ENCODE assay signal across 23 cellular contexts in the genomic region with DNA sequence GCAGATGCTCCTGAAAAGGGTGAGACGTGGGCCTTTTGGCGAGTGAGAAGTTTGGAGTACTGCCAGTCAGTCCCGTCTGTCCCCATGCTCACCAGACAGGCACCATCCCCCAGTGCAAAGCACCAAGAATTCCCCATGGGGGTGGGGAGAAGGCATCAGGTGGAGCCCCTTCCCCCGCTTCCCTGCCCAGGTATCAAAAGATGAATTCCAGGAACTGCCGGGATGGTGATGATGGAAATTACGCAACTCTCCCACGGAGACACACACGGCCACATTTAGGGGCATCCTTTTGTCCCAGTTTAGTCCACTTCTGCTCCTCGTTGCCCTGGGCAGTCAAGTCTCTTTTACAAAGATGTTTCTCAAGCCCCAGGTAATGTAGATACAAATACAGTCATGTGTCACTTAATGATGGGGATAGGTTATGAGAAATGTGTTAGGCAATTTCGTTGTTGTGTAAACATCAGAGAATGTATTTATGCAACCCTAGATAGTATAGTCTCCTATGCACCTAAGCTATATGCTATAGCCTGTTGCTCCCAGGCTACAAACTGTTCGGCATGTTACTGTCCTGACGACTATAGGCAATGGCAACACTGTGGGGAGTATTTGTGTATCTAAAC.
DNase-seq lines count a peak whose midpoint lies in the region; ATAC-seq, FAIRE-seq and TF ChIP-seq lines count a peak whose summit lies in the region.
"Had no signal": no experiment of that assay in that cellular context is flagged by ENCODE, and none has a peak within 500 bp of the region (broad histone marks: within the 10 kb centered on the region; RNA-seq: fewer than 3 reads in every experiment).

No MANE protein-coding gene starts in this region.

- CTCF ChIA-PET in HepG2 (lab: Yijun Ruan, JAX; ENCODE audit: low intra/inter-chr PET ratio, low total read pairs) = no interaction called here

- POLR2A ChIA-PET in HepG2 (lab: Yijun Ruan, JAX) = no interaction called here

- WGBS in HepG2 (ENCODE audit: low lambda C conversion rate) = 7% methylated on average over 12 of the region's 12 CpGs
- 39% methylated on average over 5 of the region's 12 CpGs for WGBS in right lobe of liver (ENCODE audit: insufficient coverage, low coverage, low lambda C conversion rate, missing lambda C conversion rate)

- no peak for TF ChIP-seq CTCF in HepG2 (CRISPR knock-in tag; IDR thresholded peaks at IDR 0.05)
- no peak for TF ChIP-seq CTCF in right lobe of liver (IDR thresholded peaks at IDR 0.05)
- TF ChIP-seq CTCF in RWPE2 (IDR thresholded peaks at IDR 0.05; ENCODE audit: poor library complexity, severe bottlenecking) = no peak
- no peak for TF ChIP-seq CTCF in epithelial cell of esophagus (IDR thresholded peaks at IDR 0.05; ENCODE audit: insufficient read depth, low read depth, low read length, missing control alignments)

- no peak for TF ChIP-seq RAD21 in HepG2 (CRISPR knock-in tag; IDR thresholded peaks at IDR 0.05)

- FAIRE-seq in HepG2 (lab: Jason Lieb, UNC) = no peak
- FAIRE-seq: D721Med, G401.6, GM12891, GM18507 had no signal

- TF ChIP-seq POLR2A in HepG2 (IDR thresholded peaks at IDR 0.05; ENCODE audit: insufficient read depth in 1 of 2, low read depth in 2 of 2, low read length in 2 of 2) = no peak
- no peak for TF ChIP-seq POLR2A in right lobe of liver (IDR thresholded peaks at IDR 0.05)

- ATAC-seq in HepG2 = no peak
- no peak for ATAC-seq in right lobe of liver
- ATAC-seq in RWPE2 (ENCODE audit: low read depth) = no peak
- ATAC-seq: GM23338, HCT116 had no signal

- H3K27ac ChIP-seq in HepG2 (ENCODE audit: extremely low read length, insufficient read depth, low read length) = no peak overlapping the region
- H3K27ac ChIP-seq in right lobe of liver = no peak overlapping the region
- H3K27ac ChIP-seq in RWPE2 (ENCODE audit: poor library complexity, severe bottlenecking) = no peak overlapping the region
- H3K27ac ChIP-seq: C4-2B had no signal

- no peaks in the 10 kb centered on the region for H4K20me1 ChIP-seq in HepG2 (ENCODE audit: insufficient read depth, low read length)

- no peaks in the 10 kb centered on the region for H3K79me2 ChIP-seq in HepG2 (ENCODE audit: insufficient read depth, low read length)

- intact Hi-C loops in HepG2 (cut with micrococcal nuclease; ENCODE audit: unreplicated experiment) (no loop called here), right lobe of liver (cut with DNase I) (no loop called here)

- H3K36me3 ChIP-seq in HepG2 (replicated peaks in 1 of 2; ENCODE audit: control insufficient read depth in 1 of 2, insufficient read depth in 2 of 2, low read length in 2 of 2) = no peaks in the 10 kb centered on the region
- no peaks in the 10 kb centered on the region for H3K36me3 ChIP-seq in right lobe of liver
- no peaks in the 10 kb centered on the region for H3K36me3 ChIP-seq in RWPE2 (ENCODE audit: low read depth)
- H3K36me3 ChIP-seq: BE2C had no signal

- H3K4me2 ChIP-seq in HepG2 (ENCODE audit: low read depth, low read length) = no peak overlapping the region
- H3K4me2 ChIP-seq: GM23338 had no signal

- DNase-seq in HepG2 (ENCODE audit: low spot score) (no peak), right lobe of liver (no peak), RWPE2 (ENCODE audit: low spot score) (peak; percentile 65), epithelial cell of esophagus (ENCODE audit: low read depth) (peak; percentile 5), HuH-7 (ENCODE audit: low spot score) (no peak), C1 segment of cervical spinal cord (lab: John Stamatoyannopoulos, UW) (no peak)
- no peak for DNase-seq in activated CD4-positive, alpha-beta T cell treated with anti-CD3 and anti-CD28 coated beads, Interleukin-2, amount 50 U/mL, for 4 hours
- DNase-seq: ACHN; BE2C; CD4-positive, alpha-beta T cell; DMS79 treated with DMSO at 0.1 percent for 48 hours; H7; HFFc6; Kasumi-1; KBM-7 had no signal

- TF ChIP-seq EP300 in HepG2 (IDR thresholded peaks at IDR 0.05; ENCODE audit: low read depth in 2 of 2, low read length in 2 of 2) (no peak), HepG2 (CRISPR knock-in tag; IDR thresholded peaks at IDR 0.05; ENCODE audit: borderline replicate concordance) (no peak)

- no peak overlapping the region for H2AFZ ChIP-seq in HepG2 (ENCODE audit: low read length)
- H2AFZ ChIP-seq: GM23338 had no signal

- BruUV-seq in HepG2 (replicated peaks; lab: Mats Ljungman, UMichigan) = no TSS peak

- peaks cover 5 to 28% of the 10 kb centered on the region in 2 experiments; a peak in 4 of 5 replicates for H3K27me3 ChIP-seq in HepG2 (ENCODE audit: control insufficient read depth in 1 of 2, insufficient read depth in 2 of 2, low read length in 2 of 2)
- no peaks in the 10 kb centered on the region for H3K27me3 ChIP-seq in right lobe of liver
- H3K27me3 ChIP-seq in RWPE2 (ENCODE audit: insufficient read depth, poor library complexity, severe bottlenecking) = no peaks in the 10 kb centered on the region
- H3K27me3 ChIP-seq: BE2C had no signal

- H3K4me1 ChIP-seq in HepG2 (ENCODE audit: insufficient read depth, low read length) = no peaks in the 10 kb centered on the region
- no peaks in the 10 kb centered on the region for H3K4me1 ChIP-seq in right lobe of liver
- no peaks in the 10 kb centered on the region for H3K4me1 ChIP-seq in RWPE2 (ENCODE audit: insufficient read depth, poor library complexity, severe bottlenecking)
- H3K4me1 ChIP-seq: BE2C, Caco-2 had no signal

- H3K9me3 ChIP-seq in HepG2 (ENCODE audit: low read length) (no peaks in the 10 kb centered on the region), right lobe of liver (no peaks in the 10 kb centered on the region), RWPE2 (ENCODE audit: severe bottlenecking) (no peaks in the 10 kb centered on the region)
- H3K9me3 ChIP-seq: BE2C had no signal

- in situ Hi-C loops in HepG2 (cut with HindIII; ENCODE audit: extremely low pct_ligation_motif_present, low pct_unique_long_range_greater_than_20kb) = no loop called here

- no peak overlapping the region for H3K9ac ChIP-seq in HepG2 (ENCODE audit: insufficient read depth, low read depth, low read length)

- H3K4me3 ChIP-seq in HepG2 (replicated peaks in 1 of 3; ENCODE audit: insufficient read depth in 1 of 3, low read depth in 2 of 3, low read length in 3 of 3) = no peak overlapping the region
- no peak overlapping the region for H3K4me3 ChIP-seq in right lobe of liver
- no peak overlapping the region for H3K4me3 ChIP-seq in RWPE2 (ENCODE audit: severe bottlenecking)
- H3K4me3 ChIP-seq in epithelial cell of esophagus (ENCODE audit: low read length) = no peak overlapping the region
- H3K4me3 ChIP-seq: GM23338 had no signal

TF ChIP-seq in HepG2, 621 proteins besides CTCF, POLR2A, EP300 and RAD21:
- TF ChIP-seq CEBPB (IDR thresholded peaks at IDR 0.05; ENCODE audit: borderline replicate concordance, low read depth, low read length) (peak; percentile 81), NFYB (CRISPR knock-in tag; IDR thresholded peaks at IDR 0.05) (no peak)
TF ChIP-seq in HepG2: peak in this region for 1.

Comparison
In these comparisons a context has a peak if more than half of its experiments do, and no peak if none do; other contexts are left out.
1. DNase-seq: peak in RWPE2 (single experiment) and epithelial cell of esophagus (single experiment); none in HepG2 (single experiment), right lobe of liver (0 of 3), activated CD4-positive, alpha-beta T cell treated with anti-CD3 and anti-CD28 coated beads, Interleukin-2, amount 50 U/mL, for 4 hours (0 of 2), HuH-7 (single experiment) and C1 segment of cervical spinal cord (0 of 14).